In the genomic region with DNA sequence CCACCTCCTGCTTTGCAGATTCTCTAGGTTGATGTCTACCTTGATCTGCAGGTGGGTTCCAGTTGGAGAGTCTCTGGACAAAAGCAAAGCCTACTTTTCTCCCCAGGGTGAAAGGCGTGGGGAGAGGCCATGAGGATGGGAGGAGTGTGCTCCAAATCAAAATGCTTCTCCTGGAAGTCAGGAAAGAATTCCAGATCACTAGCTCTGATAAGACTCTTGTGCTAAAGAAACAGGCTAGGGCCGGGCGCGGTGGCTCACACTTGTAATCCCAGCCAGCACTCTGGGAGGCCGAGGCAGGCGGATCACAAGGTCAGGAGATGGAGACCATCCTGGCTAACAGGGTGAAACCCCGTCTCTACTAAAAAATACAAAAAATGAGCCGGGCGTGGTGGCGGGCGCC, we compare ENCODE assay signal across 8 cellular contexts. TPM values are rescaled to one million over a fixed set of nuclear protein-coding genes. Genes with fewer than 3 reads are reported as not detected.
A peak's percentile ranks its signal among the peaks of the same experiment; 100 is the strongest.
DNase-seq lines count a peak whose midpoint lies in the region; ATAC-seq and TF ChIP-seq lines count a peak whose summit lies in the region.
"Not testable (repeated sequence)": the region's sequence is repeated elsewhere in the genome, so short reads cannot be mapped to it uniquely, and the experiment has no call there.

No MANE protein-coding gene starts in this region.

- H3K27me3 ChIP-seq in CD8-positive, alpha-beta memory T cell (ENCODE audit: insufficient read depth, low read length, poor library complexity, severe bottlenecking); left ventricle myocardium inferior (ENCODE audit: low read depth); neutrophil; spleen (replicated peaks in 1 of 7); vagina: not testable (repeated sequence)

- not testable (repeated sequence) for ATAC-seq in activated naive CD8-positive, alpha-beta T cell treated with anti-CD3 and anti-CD28 coated beads, Interleukin-2, amount 50 U/mL, for 24 hours; naive B cell (ENCODE audit: low read depth in 2 of 2)

- not testable (repeated sequence) for H3K9me3 Mint-ChIP-seq in CD8-positive, alpha-beta memory T cell; activated CD4-positive, alpha-beta memory T cell treated with anti-CD3 and anti-CD28 coated beads for 36 hours; activated naive CD8-positive, alpha-beta T cell treated with anti-CD3 and anti-CD28 coated beads, Interleukin-2, amount 50 U/mL, for 24 hours; naive B cell

- H3K9me3 ChIP-seq in CD8-positive, alpha-beta memory T cell (ENCODE audit: low read length); left ventricle myocardium inferior (replicated peaks); neutrophil; spleen; vagina: not testable (repeated sequence)

- CTCF ChIA-PET in CD8-positive, alpha-beta memory T cell (lab: Charles Lee): interaction anchor here (2.0 to 4.6 kb wide), 2 partner anchors 65 to 111 kb away, joined by 7 to 41 read pairs; a partner anchor contains a TSS
- CTCF ChIA-PET in activated CD4-positive, alpha-beta memory T cell treated with anti-CD3 and anti-CD28 coated beads for 36 hours (lab: Charles Lee): interaction anchor here (1.8 to 3.0 kb wide), 3 partner anchors 26 to 110 kb away, joined by 7 to 35 read pairs (median 13); a partner anchor contains a TSS

- H3K27ac ChIP-seq in CD8-positive, alpha-beta memory T cell (ENCODE audit: low read depth, low read length): not testable (repeated sequence)
- H3K27ac ChIP-seq in left ventricle myocardium inferior (replicated peaks): peak overlapping the region; percentile 100
- peak overlapping the region; percentile 100 for H3K27ac ChIP-seq in neutrophil
- H3K27ac ChIP-seq in spleen: peak overlapping the region in 7 of 8 donors; percentile 29 to 100 (median 99)
- H3K27ac ChIP-seq in vagina: peak overlapping the region; percentile 98

- H3K36me3 ChIP-seq in CD8-positive, alpha-beta memory T cell (ENCODE audit: insufficient read depth, low read length); left ventricle myocardium inferior; neutrophil; spleen; vagina: not testable (repeated sequence)

- not testable (repeated sequence) for DNase-seq in CD8-positive, alpha-beta memory T cell; activated CD4-positive, alpha-beta memory T cell treated with anti-CD3 and anti-CD28 coated beads for 36 hours; activated naive CD8-positive, alpha-beta T cell treated with anti-CD3 and anti-CD28 coated beads, Interleukin-2, amount 50 U/mL, for 24 hours; left ventricle myocardium inferior; naive B cell; vagina (ENCODE audit: extremely low spot score in 2 of 2)
- peak; percentile 76 for DNase-seq in spleen

- not testable (repeated sequence) for H3K36me3 Mint-ChIP-seq in CD8-positive, alpha-beta memory T cell; activated CD4-positive, alpha-beta memory T cell treated with anti-CD3 and anti-CD28 coated beads for 36 hours; activated naive CD8-positive, alpha-beta T cell treated with anti-CD3 and anti-CD28 coated beads, Interleukin-2, amount 50 U/mL, for 24 hours (ENCODE audit: low read depth); naive B cell

- WGBS in spleen, 5 donors: 97 to 98% (median 97%) methylated on average over 11 of the region's 11 CpGs

- POLR2A ChIA-PET in CD8-positive, alpha-beta memory T cell (lab: Charles Lee): not testable (repeated sequence)
- POLR2A ChIA-PET in activated CD4-positive, alpha-beta memory T cell treated with anti-CD3 and anti-CD28 coated beads for 36 hours (lab: Charles Lee): interaction anchor here (1.3 to 1.9 kb wide), 2 partner anchors 31 to 44 kb away, joined by 3 to 6 read pairs; no protein-coding TSS in a partner anchor

- H3K27me3 Mint-ChIP-seq in CD8-positive, alpha-beta memory T cell; activated CD4-positive, alpha-beta memory T cell treated with anti-CD3 and anti-CD28 coated beads for 36 hours; activated naive CD8-positive, alpha-beta T cell treated with anti-CD3 and anti-CD28 coated beads, Interleukin-2, amount 50 U/mL, for 24 hours; naive B cell: not testable (repeated sequence)

- not testable (repeated sequence) for TF ChIP-seq CTCF in left ventricle myocardium inferior (IDR thresholded peaks at IDR 0.05; ENCODE audit: borderline replicate concordance); neutrophil (IDR thresholded peaks at IDR 0.05); spleen (IDR thresholded peaks at IDR 0.05 in 8 of 11, conservative IDR thresholded peaks at IDR 0.05 in 3 of 11); vagina (IDR thresholded peaks at IDR 0.05)

- peak overlapping the region in 5 of 7 donors; percentile 73 to 90 (median 87) for H3K4me3 Mint-ChIP-seq in CD8-positive, alpha-beta memory T cell
- not testable (repeated sequence) for H3K4me3 Mint-ChIP-seq in activated CD4-positive, alpha-beta memory T cell treated with anti-CD3 and anti-CD28 coated beads for 36 hours
- peak overlapping the region; percentile 17 for H3K4me3 Mint-ChIP-seq in activated naive CD8-positive, alpha-beta T cell treated with anti-CD3 and anti-CD28 coated beads, Interleukin-2, amount 50 U/mL, for 24 hours
- peak overlapping the region in 6 of 8 donors; percentile 46 to 95 (median 55) for H3K4me3 Mint-ChIP-seq in naive B cell

- H3K4me1 Mint-ChIP-seq in CD8-positive, alpha-beta memory T cell: peaks cover 43 to 63% (median 52%) of the 10 kb centered on the region in 3 donors
- peaks cover 62% of the 10 kb centered on the region for H3K4me1 Mint-ChIP-seq in activated CD4-positive, alpha-beta memory T cell treated with anti-CD3 and anti-CD28 coated beads for 36 hours (ENCODE audit: low read depth)
- H3K4me1 Mint-ChIP-seq in activated naive CD8-positive, alpha-beta T cell treated with anti-CD3 and anti-CD28 coated beads, Interleukin-2, amount 50 U/mL, for 24 hours: peaks cover 73% of the 10 kb centered on the region
- H3K4me1 Mint-ChIP-seq in naive B cell: peaks cover 32 to 71% (median 50%) of the 10 kb centered on the region in 3 donors

- not testable (repeated sequence) for TF ChIP-seq POLR2A in spleen (IDR thresholded peaks at IDR 0.05); vagina (IDR thresholded peaks at IDR 0.05)

- H3K27ac Mint-ChIP-seq in CD8-positive, alpha-beta memory T cell: peak overlapping the region; percentile 17 to 92 (median 44)
- H3K27ac Mint-ChIP-seq in activated CD4-positive, alpha-beta memory T cell treated with anti-CD3 and anti-CD28 coated beads for 36 hours: peak overlapping the region; percentile 60
- H3K27ac Mint-ChIP-seq in activated naive CD8-positive, alpha-beta T cell treated with anti-CD3 and anti-CD28 coated beads, Interleukin-2, amount 50 U/mL, for 24 hours: not testable (repeated sequence)
- peak overlapping the region in 5 of 6 donors; percentile 88 to 98 (median 96) for H3K27ac Mint-ChIP-seq in naive B cell

- intact Hi-C loops in activated CD4-positive, alpha-beta memory T cell treated with anti-CD3 and anti-CD28 coated beads for 36 hours (cut with micrococcal nuclease): not testable (repeated sequence)
- intact Hi-C loops in left ventricle myocardium inferior (cut with micrococcal nuclease): loop anchor here (10.0 kb wide), 1 partner anchor 113 kb away; a partner anchor contains a TSS
- intact Hi-C loops in spleen (cut with DNase I; ENCODE audit: low total_unique reads): loop anchor here (5.0 to 10.0 kb wide), 2 partner anchors 64 to 113 kb away; a partner anchor contains a TSS
- intact Hi-C loops in vagina (cut with DNase I): loop anchor here (10.0 kb wide), 1 partner anchor 113 kb away; a partner anchor contains a TSS

- H3K4me3 ChIP-seq in CD8-positive, alpha-beta memory T cell (ENCODE audit: low read length); left ventricle myocardium inferior; neutrophil (ENCODE audit: low read depth in 1 of 2, low read length in 1 of 2); spleen; vagina: not testable (repeated sequence)

- peaks cover 44% of the 10 kb centered on the region for H3K4me1 ChIP-seq in CD8-positive, alpha-beta memory T cell (ENCODE audit: insufficient read depth, low read length)
- H3K4me1 ChIP-seq in left ventricle myocardium inferior (peaks cover 48% of the 10 kb centered on the region), neutrophil (ENCODE audit: control insufficient read depth in 1 of 2, insufficient read depth in 1 of 2, low read depth in 1 of 2, low read length in 1 of 2) (peaks cover 93% of the 10 kb centered on the region in 2 experiments), spleen (peaks cover 19 to 97% (median 72%) of the 10 kb centered on the region in 6 donors), vagina (peaks cover 65% of the 10 kb centered on the region)

RNA-seq across cellular contexts. Expression of a gene that starts 21.9 kb away (rescaled TPM):
- total RNA-seq in CD8-positive, alpha-beta memory T cell: 1 to 10 TPM; 3.3 to 4.2 TPM
- polyA plus RNA-seq in CD8-positive, alpha-beta memory T cell: 47.1 TPM
- 1 to 10 TPM; 5.1 to 7.5 TPM for total RNA-seq in activated CD4-positive, alpha-beta memory T cell treated with anti-CD3 and anti-CD28 coated beads for 36 hours
- 4.6 TPM for total RNA-seq in left ventricle myocardium inferior
- 10 to 100 TPM in 5 of 6 donors, 1 to 10 TPM in 1; 9.6 to 28.9 (median 11.5) TPM for polyA plus RNA-seq in naive B cell (ENCODE audit: low read depth in 6 of 6)
- total RNA-seq in spleen: 10 to 100 TPM in 5 of 7 donors, 1 to 10 TPM in 2; 6.6 to 18.8 (median 10.3) TPM
- polyA plus RNA-seq in spleen: 10 to 100 TPM in 1 of 3 donors, 1 to 10 TPM in 2; 7.0 to 13.5 (median 8.6) TPM
- total RNA-seq in vagina: 23.8 TPM
